ENCODE assay signal across 22 cellular contexts in the genomic region with DNA sequence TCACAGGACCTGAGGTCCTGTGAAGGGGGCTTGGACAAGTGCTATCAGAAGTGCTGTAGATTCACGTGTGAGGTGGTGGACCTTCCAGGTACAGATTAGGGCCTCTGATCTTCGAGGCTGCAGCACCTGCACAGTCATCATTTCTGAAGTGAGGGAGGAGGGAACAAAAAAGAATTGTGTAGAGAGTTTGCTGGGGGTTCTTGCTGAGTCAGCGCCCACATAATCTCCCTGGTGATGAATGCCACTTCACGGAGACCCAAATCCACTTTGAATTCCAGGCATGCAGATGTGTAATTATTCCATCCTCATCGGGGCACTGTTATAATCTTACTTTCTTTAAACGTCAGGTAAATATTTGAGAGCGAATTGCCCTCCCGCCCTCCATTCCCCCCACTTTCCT.
DNase-seq lines count a peak whose midpoint lies in the region; ATAC-seq, FAIRE-seq and TF ChIP-seq lines count a peak whose summit lies in the region.
"Had no signal": no experiment of that assay in that cellular context is flagged by ENCODE, and none has a peak within 500 bp of the region (broad histone marks: within the 10 kb centered on the region; RNA-seq: fewer than 3 reads in every experiment).

No MANE protein-coding gene starts in this region.

- H2BK12ac ChIP-seq in H1 (ENCODE audit: low read depth, low read length) = no peak overlapping the region

- POLR2A ChIA-PET in A549 (lab: Yijun Ruan, JAX) (no interaction called here), IMR-90 (lab: Charles Lee; ENCODE audit: unreplicated experiment) (no interaction called here), H1 (lab: Charles Lee; ENCODE audit: partially characterized antibody) (no interaction called here)
- POLR2A ChIA-PET in activated CD4-positive, alpha-beta T cell treated with anti-CD3 and anti-CD28 coated beads for 36 hours (lab: Charles Lee) = no interaction called here

- H3K4ac ChIP-seq in IMR-90 (ENCODE audit: low read depth, low read length) (no peak overlapping the region), H1 (replicated peaks; ENCODE audit: insufficient read length, low read depth, low read length) (no peak overlapping the region)

- no peak for TF ChIP-seq EP300 in A549 (IDR thresholded peaks at IDR 0.05)
- no peak for TF ChIP-seq EP300 in H1 (IDR thresholded peaks at IDR 0.05; ENCODE audit: borderline replicate concordance in 1 of 2, low read depth in 2 of 2, low read length in 2 of 2)

- dilution Hi-C loops in IMR-90 (cut with HindIII; ENCODE audit: low sequenced_read_pairs, unreplicated experiment) = no loop called here

- CTCF ChIA-PET in A549 (lab: Yijun Ruan, JAX) (no interaction called here), IMR-90 (lab: Yijun Ruan, JAX) (no interaction called here), H1 (lab: Charles Lee; ENCODE audit: partially characterized antibody) (interaction anchor here (0.8 kb wide), 1 partner anchor 20 kb away, joined by 3 read pairs; no protein-coding TSS in a partner anchor)
- CTCF ChIA-PET in activated CD4-positive, alpha-beta T cell treated with anti-CD3 and anti-CD28 coated beads for 36 hours (lab: Charles Lee) = no interaction called here

- H3K36me3 ChIP-seq in IMR-90 (ENCODE audit: control insufficient read depth, insufficient read depth, low read length) (no peaks in the 10 kb centered on the region), H1 (ENCODE audit: control insufficient read depth in 2 of 4, insufficient read depth in 4 of 4, low read length in 3 of 4) (no peaks in the 10 kb centered on the region)

- H3K9me3 ChIP-seq in A549 (no peaks in the 10 kb centered on the region), IMR-90 (ENCODE audit: control insufficient read depth, insufficient read depth, low read length) (no peaks in the 10 kb centered on the region), H1 (ENCODE audit: insufficient read depth in 2 of 2, low read depth in 1 of 2, low read length in 1 of 2) (no peaks in the 10 kb centered on the region)
- H3K9me3 ChIP-seq: BLaER1 treated with 17β-estradiol and CSF1 and Interleukin-3, amounts not matched to agents 10 nM and 100 nM; Caco-2 had no signal

- H3K56ac ChIP-seq in IMR-90 (ENCODE audit: extremely low read depth, insufficient read depth, low read length) = no peak overlapping the region
- no peak overlapping the region for H3K56ac ChIP-seq in H1 (replicated peaks; ENCODE audit: insufficient read length, low read depth, low read length)

- no peak overlapping the region for H2BK120ac ChIP-seq in IMR-90 (ENCODE audit: low read depth, low read length)
- no peak overlapping the region for H2BK120ac ChIP-seq in H1 (replicated peaks; ENCODE audit: low read depth, low read length)

- H2AK5ac ChIP-seq in IMR-90 (ENCODE audit: low read depth, low read length) (no peak overlapping the region), H1 (ENCODE audit: low read depth, low read length) (no peak overlapping the region)

- H3K9me1 ChIP-seq in IMR-90 (ENCODE audit: insufficient read depth, low read length) = no peaks in the 10 kb centered on the region

- ATAC-seq in A549 = no peak
- no peak for ATAC-seq in IMR-90 (ENCODE audit: low read depth)
- no peak for ATAC-seq in activated CD4-positive, alpha-beta T cell treated with anti-CD3 and anti-CD28 coated beads for 36 hours
- ATAC-seq: CD8-positive, alpha-beta T cell had no signal

- H2AFZ ChIP-seq in IMR-90 (replicated peaks; ENCODE audit: low read length, poor library complexity) (no peak overlapping the region), H1 (ENCODE audit: low read length) (no peak overlapping the region)

- H3K4me1 ChIP-seq in A549 (no peaks in the 10 kb centered on the region), IMR-90 (ENCODE audit: control insufficient read depth, insufficient read depth, low read length) (no peaks in the 10 kb centered on the region), H1 (replicated peaks in 1 of 4; ENCODE audit: control insufficient read depth in 3 of 4, insufficient read depth in 4 of 4, low read length in 3 of 4) (peaks cover 5 to 19% (median 14%) of the 10 kb centered on the region in 4 experiments; a peak in 6 of 7 replicates)
- H3K4me1 ChIP-seq: Caco-2 had no signal

- H4K8ac ChIP-seq in IMR-90 (ENCODE audit: low read depth in 2 of 2, low read length in 2 of 2) (no peak overlapping the region), H1 (ENCODE audit: extremely low read depth, insufficient read depth, low read length) (no peak overlapping the region)

- H3K27me3 ChIP-seq in IMR-90 (ENCODE audit: control insufficient read depth, insufficient read depth, low read length) (no peaks in the 10 kb centered on the region; the same call in 1 of the 2 replicates), H1 (replicated peaks in 1 of 4; ENCODE audit: control insufficient read depth in 3 of 4, extremely low read depth in 1 of 4, insufficient read depth in 3 of 4, low read length in 3 of 4) (peaks cover 0 to 2% (median 0%) of the 10 kb centered on the region in 4 experiments; a peak in 1 of 7 replicates)
- H3K27me3 ChIP-seq: BLaER1 treated with 17β-estradiol and CSF1 and Interleukin-3, amounts not matched to agents 10 nM and 100 nM had no signal

- H3K14ac ChIP-seq in IMR-90 (replicated peaks; ENCODE audit: low read depth, low read length) (no peak overlapping the region), H1 (ENCODE audit: insufficient read length) (no peak overlapping the region)

- H3K27ac Mint-ChIP-seq in activated CD4-positive, alpha-beta T cell treated with anti-CD3 and anti-CD28 coated beads for 36 hours = no peak overlapping the region
- H3K27ac Mint-ChIP-seq: B cell; CD4-positive, alpha-beta T cell; CD8-positive, alpha-beta T cell had no signal

- H3K23ac ChIP-seq in IMR-90 (ENCODE audit: low read depth, low read length) = no peak overlapping the region
- no peak overlapping the region for H3K23ac ChIP-seq in H1 (ENCODE audit: insufficient read length)

- H3K27me3 Mint-ChIP-seq in activated CD4-positive, alpha-beta T cell treated with anti-CD3 and anti-CD28 coated beads for 36 hours = no peaks in the 10 kb centered on the region
- H3K27me3 Mint-ChIP-seq: B cell; CD4-positive, alpha-beta T cell had no signal

- H4K5ac ChIP-seq in IMR-90 (ENCODE audit: low read depth, low read length) (no peak overlapping the region), H1 (ENCODE audit: insufficient read length, low read depth, low read length) (no peak overlapping the region)

- H3K27ac ChIP-seq in A549 = no peak overlapping the region
- no peak overlapping the region for H3K27ac ChIP-seq in IMR-90 (ENCODE audit: insufficient read depth, low read length)
- no peak overlapping the region for H3K27ac ChIP-seq in H1 (ENCODE audit: low read depth, low read length)
- H3K27ac ChIP-seq: BLaER1 treated with 17β-estradiol and CSF1 and Interleukin-3, amounts not matched to agents 10 nM and 100 nM; C4-2B had no signal

- intact Hi-C loops in IMR-90 (cut with micrococcal nuclease) = no loop called here
- intact Hi-C loops in activated CD4-positive, alpha-beta T cell treated with anti-CD3 and anti-CD28 coated beads for 36 hours (cut with DNase I, micrococcal nuclease) = no loop called here

- H3K23me2 ChIP-seq in H1 (ENCODE audit: low read depth, low read length) = peaks cover 2% of the 10 kb centered on the region; the same call in 1 of the 2 replicates

- H3K4me2 ChIP-seq in A549 (no peak overlapping the region), IMR-90 (ENCODE audit: low read depth, low read length) (no peak overlapping the region), H1 (ENCODE audit: insufficient read depth in 1 of 2, low read depth in 2 of 2, low read length in 2 of 2) (no peak overlapping the region)
- H3K4me2 ChIP-seq: BLaER1 treated with 17β-estradiol and CSF1 and Interleukin-3, amounts not matched to agents 10 nM and 100 nM had no signal

- H2BK20ac ChIP-seq in IMR-90 (ENCODE audit: low read depth, low read length) = no peak overlapping the region
- no peak overlapping the region for H2BK20ac ChIP-seq in H1 (ENCODE audit: low read length)

- no peak overlapping the region for H3K18ac ChIP-seq in IMR-90 (ENCODE audit: low read depth, low read length)
- no peak overlapping the region for H3K18ac ChIP-seq in H1 (ENCODE audit: extremely low read depth, low read length)

- no peak for DNase-seq in A549 (ENCODE audit: low read depth in 1 of 2, low spot score in 1 of 2)
- DNase-seq in IMR-90 = no peak
- DNase-seq in H1 (ENCODE audit: low read depth in 1 of 2, low spot score in 2 of 2) = no peak
- DNase-seq in NCI-H345 treated with DMSO at 0.1 percent for 48 hours (lab: John Stamatoyannopoulos, UW; ENCODE audit: unreplicated experiment) = no peak
- no peak for DNase-seq in activated CD4-positive, alpha-beta T cell treated with anti-CD3 and anti-CD28 coated beads for 36 hours
- DNase-seq in NCI-H1694 (lab: John Stamatoyannopoulos, UW) = no peak
- DNase-seq: 8988T; AML-193; Caco-2; Calu3; CD4-positive, alpha-beta T cell; CD8-positive, alpha-beta T cell; DMS79 treated with DMSO at 0.1 percent for 48 hours; GF-D8 had no signal

- H3K4me3 Mint-ChIP-seq in activated CD4-positive, alpha-beta T cell treated with anti-CD3 and anti-CD28 coated beads for 36 hours = no peak overlapping the region
- H3K4me3 Mint-ChIP-seq: B cell; CD4-positive, alpha-beta T cell; CD8-positive, alpha-beta T cell had no signal

- no peak overlapping the region for H4K91ac ChIP-seq in IMR-90 (ENCODE audit: insufficient read depth, low read depth, low read length)
- no peak overlapping the region for H4K91ac ChIP-seq in H1 (replicated peaks; ENCODE audit: insufficient read length, low read length)

- no peak overlapping the region for H2BK5ac ChIP-seq in IMR-90 (ENCODE audit: low read depth, low read length, poor library complexity, severe bottlenecking)
- no peak overlapping the region for H2BK5ac ChIP-seq in H1 (ENCODE audit: low read depth, low read length)

- H3K79me1 ChIP-seq in IMR-90 (ENCODE audit: low read depth in 1 of 2, low read length in 2 of 2) = no peaks in the 10 kb centered on the region
- H3K79me1 ChIP-seq in H1 (ENCODE audit: low read depth, low read length) = no peaks in the 10 kb centered on the region

- in situ Hi-C loops in IMR-90 (cut with MboI; ENCODE audit: low sequenced_read_pairs) = no loop called here

- H2AK9ac ChIP-seq in IMR-90 (replicated peaks; ENCODE audit: low read depth, low read length, poor library complexity) = no peak overlapping the region

- H3K36me3 Mint-ChIP-seq in activated CD4-positive, alpha-beta T cell treated with anti-CD3 and anti-CD28 coated beads for 36 hours (ENCODE audit: low read depth) = no peaks in the 10 kb centered on the region
- H3K36me3 Mint-ChIP-seq: CD8-positive, alpha-beta T cell had no signal

- H4K20me1 ChIP-seq in IMR-90 (ENCODE audit: insufficient read depth, low read length) (no peaks in the 10 kb centered on the region), H1 (replicated peaks in 1 of 2; ENCODE audit: control insufficient read depth in 1 of 2, insufficient read depth in 2 of 2, low read length in 2 of 2) (no peaks in the 10 kb centered on the region)

- H3K9me3 Mint-ChIP-seq in activated CD4-positive, alpha-beta T cell treated with anti-CD3 and anti-CD28 coated beads for 36 hours (ENCODE audit: low read depth) = no peaks in the 10 kb centered on the region
- H3K9me3 Mint-ChIP-seq: CD4-positive, alpha-beta T cell; CD8-positive, alpha-beta T cell had no signal

- H3K4me1 Mint-ChIP-seq in activated CD4-positive, alpha-beta T cell treated with anti-CD3 and anti-CD28 coated beads for 36 hours = peaks cover 8% of the 10 kb centered on the region
- H3K4me1 Mint-ChIP-seq: B cell had no signal

- FAIRE-seq in A549 (lab: Jason Lieb, UNC) (no peak), H1 (lab: Jason Lieb, UNC) (no peak)
- FAIRE-seq: A204.1, D721Med, G401.6, GM12891, GM19239 had no signal

- no peak overlapping the region for H3K4me3 ChIP-seq in A549
- H3K4me3 ChIP-seq in IMR-90 (ENCODE audit: insufficient read depth, low read depth, low read length) = no peak overlapping the region
- H3K4me3 ChIP-seq in H1 (ENCODE audit: extremely low read depth in 1 of 4, insufficient read depth in 2 of 4, low read depth in 3 of 4, low read length in 4 of 4) = no peak overlapping the region
- H3K4me3 ChIP-seq: BLaER1 treated with 17β-estradiol and CSF1 and Interleukin-3, amounts not matched to agents 10 nM and 100 nM had no signal

- H3K9ac ChIP-seq in IMR-90 (ENCODE audit: low read depth, low read length) (no peak overlapping the region), H1 (replicated peaks in 1 of 4; ENCODE audit: extremely low read depth in 1 of 4, low read depth in 3 of 4, low read length in 3 of 4) (no peak overlapping the region)
- H3K9ac ChIP-seq: BLaER1 treated with 17β-estradiol and CSF1 and Interleukin-3, amounts not matched to agents 10 nM and 100 nM had no signal

- BruUV-seq in IMR-90 (replicated peaks; lab: Mats Ljungman, UMichigan) = no TSS peak

- TF ChIP-seq POLR2A in A549 (IDR thresholded peaks at IDR 0.05; ENCODE audit: low read length) (no peak), IMR-90 (IDR thresholded peaks at IDR 0.05; ENCODE audit: low read depth, low read length) (no peak), H1 (IDR thresholded peaks at IDR 0.05; ENCODE audit: control extremely low read depth in 1 of 2, low read depth in 2 of 2, low read length in 2 of 2) (no peak)

- TF ChIP-seq CTCF in A549 (IDR thresholded peaks at IDR 0.05) (no peak), IMR-90 (conservative IDR thresholded peaks at IDR 0.05; ENCODE audit: low read depth, low read length) (no peak), H1 (IDR thresholded peaks at IDR 0.05; ENCODE audit: control extremely low read depth in 1 of 3, insufficient read depth in 1 of 3, low read depth in 1 of 3, low read length in 3 of 3) (no peak)

- H2BK15ac ChIP-seq in IMR-90 (ENCODE audit: low read depth, low read length) (no peak overlapping the region), H1 (ENCODE audit: low read length) (no peak overlapping the region)

- 79% methylated on average over 8 of the region's 8 CpGs for WGBS in A549 (ENCODE audit: missing lambda C conversion rate)
- WGBS in IMR-90 (ENCODE audit: extremely low coverage in 2 of 2, insufficient read length in 1 of 2), 2 experiments = 67% methylated on average over 2 of the region's 8 CpGs; no CpG with 5 or more reads in 1 of the 2 experiments
- WGBS in H1 (ENCODE audit: extremely low coverage in 1 of 2, insufficient coverage in 1 of 2, insufficient read length in 1 of 2, insufficient replicate concordance in 2 of 2, low coverage in 1 of 2, low lambda C conversion rate in 2 of 2, missing lambda C conversion rate in 1 of 2), 2 experiments = 93% methylated on average over 8 of the region's 8 CpGs; no CpG with 5 or more reads in 1 of the 2 experiments

- H3K79me2 ChIP-seq in H1 (ENCODE audit: control insufficient read depth in 1 of 2, insufficient read depth in 2 of 2, low read length in 2 of 2) = no peaks in the 10 kb centered on the region

- no peak for TF ChIP-seq RAD21 in A549 (conservative IDR thresholded peaks at IDR 0.05 in 1 of 2, IDR thresholded peaks at IDR 0.05 in 1 of 2)
- TF ChIP-seq RAD21 in IMR-90 (IDR thresholded peaks at IDR 0.05; ENCODE audit: low read length) = no peak
- TF ChIP-seq RAD21 in H1 (IDR thresholded peaks at IDR 0.05 in 1 of 2, conservative IDR thresholded peaks at IDR 0.05 in 1 of 2; ENCODE audit: low read depth in 2 of 2, low read length in 2 of 2) = no peak

Comparison
In these comparisons a context has a peak if more than half of its experiments do, and no peak if none do; other contexts are left out.
1. Of the 18 proteins assayed by ChIP-seq in both H1 and A549: peak only in H1: none; only in A549: none; in both: MAFK; in neither: 17.